ENCODE assay signal across 8 cellular contexts in the genomic region with DNA sequence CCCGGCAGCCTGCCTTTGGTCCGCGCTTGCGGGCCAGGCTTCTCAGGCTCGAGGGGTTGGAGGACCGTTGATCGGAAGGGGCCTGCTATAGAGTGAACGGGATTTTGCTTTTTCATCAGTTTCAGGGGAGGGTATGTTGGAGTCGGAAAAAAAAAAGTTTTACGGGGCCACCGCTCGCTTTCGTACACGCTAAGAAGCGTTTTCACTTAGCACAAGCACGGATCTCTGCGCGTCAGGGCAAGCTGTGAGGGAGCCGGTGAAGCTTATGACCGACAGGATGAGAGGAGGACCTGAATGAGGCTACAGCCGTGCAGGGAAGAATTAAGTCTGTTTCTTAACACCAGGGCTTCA. TPM values are rescaled to one million over a fixed set of nuclear protein-coding genes. Genes with fewer than 3 reads are reported as not detected.
DNase-seq lines count a peak whose midpoint lies in the region; ATAC-seq, FAIRE-seq and TF ChIP-seq lines count a peak whose summit lies in the region.

No MANE protein-coding gene starts in this region.

- DNase-seq in NOMO-1 (lab: John Stamatoyannopoulos, UW; ENCODE audit: unreplicated experiment in 2 of 2) (peak; percentile 19 to 37), NOMO-1 treated with dmso at 0.1 percent for 144 hours (lab: John Stamatoyannopoulos, UW; ENCODE audit: unreplicated experiment) (no peak), T-cell (peak in 25 of 34 experiments; percentile 5 to 40 (median 19)), erythroblast (lab: John Stamatoyannopoulos, UW) (peak; percentile 72 to 77), pancreas (no peak), mesenteric fat pad (ENCODE audit: low spot score) (no peak), NCI-H2196 treated with DMSO at 0.1 percent for 48 hours (lab: John Stamatoyannopoulos, UW; ENCODE audit: unreplicated experiment) (no peak)

- H3K36me3 Mint-ChIP-seq in T-cell = peaks cover 10% of the 10 kb centered on the region

- H3K36me3 ChIP-seq in pancreas = no peaks in the 10 kb centered on the region

- H3K27ac Mint-ChIP-seq in T-cell = peak overlapping the region; percentile 93

- 0 to 1% methylated on average over 21 of the region's 21 CpGs for WGBS in pancreas, 2 donors

- H3K4me3 ChIP-seq in pancreas = peak overlapping the region; percentile 76 to 93 (median 88)

- H3K9me3 Mint-ChIP-seq in T-cell = no peaks in the 10 kb centered on the region

- no peaks in the 10 kb centered on the region for H3K9me3 ChIP-seq in pancreas

- no peak overlapping the region for H3K4me3 Mint-ChIP-seq in T-cell

- POLR2A ChIA-PET in T-cell (lab: Charles Lee) = interaction anchor here (0.5 to 0.7 kb wide), 2 partner anchors 21 to 260 kb away, joined by 3 read pairs; no protein-coding TSS in a partner anchor

- H3K4me1 ChIP-seq in pancreas = peaks cover 6 to 11% (median 6%) of the 10 kb centered on the region in 3 donors

- intact Hi-C loops in pancreas (cut with DNase I) = no loop called here

- no peak for TF ChIP-seq POLR2A in erythroblast (IDR thresholded peaks at IDR 0.05; ENCODE audit: low read length)

- peaks cover 26 to 33% (median 26%) of the 10 kb centered on the region in 3 donors for H3K4me1 Mint-ChIP-seq in T-cell

- ATAC-seq in HG02884 (IDR thresholded peaks at IDR 0.05; ENCODE audit: unreplicated experiment) = peak; percentile 8
- ATAC-seq in T-cell (replicated peaks in 1 of 4) = peak; percentile 4 to 20 (median 4)
- ATAC-seq in pancreas = peak in 3 of 4 donors; percentile 4 to 23 (median 12)

- CTCF ChIA-PET in T-cell (lab: Charles Lee) = interaction anchor here in 1 of 2 donors (0.5 kb wide), 1 partner anchor 254 kb away, joined by 5 read pairs; no protein-coding TSS in a partner anchor

- peak overlapping the region in 3 of 4 donors; percentile 57 to 78 (median 72) for H3K27ac ChIP-seq in pancreas

- FAIRE-seq in pancreas (lab: Jason Lieb, UNC) = no peak

- no peaks in the 10 kb centered on the region for H3K27me3 Mint-ChIP-seq in T-cell

- H3K27me3 ChIP-seq in pancreas = no peaks in the 10 kb centered on the region

- TF ChIP-seq CTCF in pancreas (IDR thresholded peaks at IDR 0.05) = no peak

RNA-seq across cellular contexts. Expression of gene CPSF3, which starts 0.4 kb away (rescaled TPM):
- total RNA-seq in T-cell (10 to 100 TPM; 16.0 to 25.1 (median 21.3) TPM), pancreas (10 to 100 TPM in 4 of 6 donors, 1 to 10 TPM in 2; 7.0 to 13.2 (median 11.6) TPM), mesenteric fat pad (26.3 TPM)
- polyA plus RNA-seq in pancreas = 10 to 100 TPM in 1 of 2 donors, 1 to 10 TPM in 1; 5.7 to 10.6 TPM

RNA-seq across cellular contexts. Expression of gene ITGB1BP1, which starts 0.6 kb away (rescaled TPM):
- total RNA-seq in T-cell (10 to 100 TPM; 46.5 to 76.7 (median 69.0) TPM), pancreas (10 to 100 TPM; 10.8 to 30.6 (median 18.9) TPM), mesenteric fat pad (339 TPM)
- 10 to 100 TPM; 27.2 to 55.4 TPM for polyA plus RNA-seq in pancreas

RNA-seq across cellular contexts. Expression of gene IAH1, which starts 50.5 kb away (rescaled TPM):
- total RNA-seq in T-cell (10 to 100 TPM; 44.9 to 54.8 (median 51.9) TPM), pancreas (10 to 100 TPM; 12.2 to 22.7 (median 16.1) TPM), mesenteric fat pad (59.7 TPM)
- polyA plus RNA-seq in pancreas = 10 to 100 TPM; 33.4 to 37.7 TPM

Comparison
In these comparisons a context has a peak if more than half of its experiments do, and no peak if none do; other contexts are left out.
1. DNase-seq: peak in NOMO-1 (2 of 2), T-cell (25 of 34) and erythroblast (2 of 2); none in NOMO-1 treated with dmso at 0.1 percent for 144 hours (single experiment), pancreas (0 of 6), mesenteric fat pad (single experiment) and NCI-H2196 treated with DMSO at 0.1 percent for 48 hours (single experiment).
2. Peak in every context shown above with its lines, with median percentiles within 50 percentile points of each other: ATAC-seq.